19 cellular contexts compared by ENCODE assay signal in genomic region chr12:8779862-8780261, GRCh38. TPM values are rescaled to one million over a fixed set of nuclear protein-coding genes. Genes with fewer than 3 reads are reported as not detected.
"Had no signal": no experiment of that assay in that cellular context is flagged by ENCODE, and none has a peak within 500 bp of the region (broad histone marks: within the 10 kb centered on the region; RNA-seq: fewer than 3 reads in every experiment).

No MANE protein-coding gene starts in this region.

- H3K4me1 Mint-ChIP-seq: central memory CD8-positive, alpha-beta T cell; naive thymus-derived CD4-positive, alpha-beta T cell had no signal

- H3K4me3 ChIP-seq: adrenal gland, lower lobe of right lung, right atrium auricular region, smooth muscle cell, tibial nerve, vagina had no signal

- H3K27ac Mint-ChIP-seq: activated T-helper 2 cell treated with anti-CD3 and anti-CD28 coated beads, Interferon-gamma antibody, Interleukin-2, Interleukin-4, amounts not matched to agents 10 μg/mL and 5 μg/mL and 100 μg/mL, durations not matched to agents 14 hours and 24 hours and 36 hours; naive thymus-derived CD4-positive, alpha-beta T cell had no signal

- ATAC-seq: left cardiac atrium; naive thymus-derived CD4-positive, alpha-beta T cell had no signal

- H3K27ac ChIP-seq: adrenal gland, lower lobe of right lung, right atrium auricular region, vagina, WERI-Rb-1 had no signal

- H3K4me2 ChIP-seq: smooth muscle cell had no signal

- H3K9me3 Mint-ChIP-seq: activated T-helper 2 cell treated with anti-CD3 and anti-CD28 coated beads, Interferon-gamma antibody, Interleukin-2, Interleukin-4, amounts not matched to agents 10 μg/mL and 5 μg/mL and 100 μg/mL, durations not matched to agents 14 hours and 24 hours and 36 hours; central memory CD8-positive, alpha-beta T cell; naive thymus-derived CD4-positive, alpha-beta T cell had no signal

- H3K4me3 Mint-ChIP-seq: central memory CD8-positive, alpha-beta T cell; naive thymus-derived CD4-positive, alpha-beta T cell had no signal

- DNase-seq: activated CD4-positive, alpha-beta T cell treated with anti-CD3 and anti-CD28 coated beads for 4 hours; activated naive CD4-positive, alpha-beta T cell treated with anti-CD3 and anti-CD28 coated beads, Interleukin-2, amount 50 U/mL, for 16 hours; adrenal gland; cortex of kidney; effector CD8-positive, alpha-beta T cell; left cardiac atrium; lower lobe of right lung; WERI-Rb-1 had no signal

- H3K4me1 ChIP-seq: lower lobe of right lung, vagina had no signal

- H3K27me3 ChIP-seq: adrenal gland, right atrium auricular region, tibial nerve, vagina had no signal

- H3K27me3 Mint-ChIP-seq: central memory CD8-positive, alpha-beta T cell had no signal

- H3K9me3 ChIP-seq: adrenal gland, lower lobe of right lung, right atrium auricular region, tibial nerve, vagina had no signal

RNA-seq across cellular contexts. Expression of gene A2ML1, which starts 42.6 kb away (rescaled TPM):
- total RNA-seq: activated CD8-positive, alpha-beta memory T cell treated with anti-CD3 and anti-CD28 coated beads for 36 hours; activated T-helper 2 cell treated with anti-CD3 and anti-CD28 coated beads, Interferon-gamma antibody, Interleukin-2, Interleukin-4, amounts not matched to agents 10 μg/mL and 5 μg/mL and 100 μg/mL, durations not matched to agents 14 hours and 24 hours and 36 hours; epithelial cell of proximal tubule; lower lobe of right lung; mononuclear cell; naive thymus-derived CD4-positive, alpha-beta T cell; posterior vena cava had no signal
- polyA plus RNA-seq: naive thymus-derived CD4-positive, alpha-beta T cell had no signal
